In the genomic region with DNA sequence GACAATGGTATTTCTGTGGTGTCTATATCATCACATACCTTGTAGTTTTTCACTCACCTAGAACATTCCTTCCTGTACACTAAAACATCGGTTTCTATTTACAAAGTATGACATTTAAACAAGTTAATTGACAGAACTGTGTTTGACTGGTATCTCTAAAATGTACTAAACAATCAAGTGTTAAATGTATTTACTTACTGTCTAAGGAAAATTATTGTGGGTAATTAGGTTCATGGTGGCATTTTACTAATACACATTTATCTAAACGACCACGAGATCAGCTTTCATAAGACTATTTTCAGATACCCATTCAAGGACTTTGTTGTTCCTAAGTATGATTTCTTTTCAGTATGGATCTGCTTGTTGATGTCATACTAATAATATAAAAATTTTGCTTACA, we compare ENCODE assay signal across 26 cellular contexts.
"Had no signal": no experiment of that assay in that cellular context is flagged by ENCODE, and none has a peak within 500 bp of the region (broad histone marks: within the 10 kb centered on the region; RNA-seq: fewer than 3 reads in every experiment).

No MANE protein-coding gene starts in this region.

- H3K27ac ChIP-seq: adrenal gland, cardiac muscle cell, gastrocnemius medialis, hepatocyte, parathyroid adenoma, right atrium auricular region, suprapubic skin, tibial artery, upper lobe of right lung had no signal

- DNase-seq: activated CD4-positive, alpha-beta memory T cell treated with anti-CD3 and anti-CD28 coated beads for 36 hours; activated CD4-positive, alpha-beta T cell treated with anti-CD3 and anti-CD28 coated beads, Interleukin-2, amount 10 ng/mL, durations not matched to agents 24 days and 14 days; activated CD4-positive, CD25-positive, alpha-beta regulatory T cell treated with anti-CD3 and anti-CD28 coated beads, Interleukin-2, amount 50 U/mL, for 72 hours; activated CD8-positive, alpha-beta memory T cell treated with anti-CD3 and anti-CD28 coated beads, Interleukin-2, amount 50 U/mL, for 4 hours; activated effector memory CD4-positive, alpha-beta T cell treated with anti-CD3 and anti-CD28 coated beads, Interleukin-2, amount 50 U/mL, for 16 hours; activated naive CD4-positive, alpha-beta T cell treated with anti-CD3 and anti-CD28 coated beads for 36 hours; activated naive CD8-positive, alpha-beta T cell treated with anti-CD3 and anti-CD28 coated beads for 36 hours; activated T-cell treated with anti-CD3 and anti-CD28 coated beads, Interleukin-2, amount 50 U/mL, for 1 hour; adrenal gland; aorta; cortex of kidney; effector memory CD8-positive, alpha-beta T cell; erythroblast; gastrocnemius medialis; glutamatergic neuron; midbrain; naive thymus-derived CD4-positive, alpha-beta T cell; occipital lobe; stimulated activated naive CD4-positive, alpha-beta T cell; tibial artery; upper lobe of right lung had no signal

- H3K36me3 ChIP-seq: adrenal gland, cardiac muscle cell, gastrocnemius medialis, right atrium auricular region, suprapubic skin, tibial artery, upper lobe of right lung had no signal

- H3K4me2 ChIP-seq: hepatocyte had no signal

- H3K9ac ChIP-seq: parathyroid adenoma had no signal

- H3K79me2 ChIP-seq: parathyroid adenoma had no signal

- H2AFZ ChIP-seq: hepatocyte, parathyroid adenoma had no signal

- H3K4me3 ChIP-seq: adrenal gland, cardiac muscle cell, gastrocnemius medialis, hepatocyte, right atrium auricular region, suprapubic skin, tibial artery, upper lobe of right lung had no signal

- H3K9me3 ChIP-seq: adrenal gland, gastrocnemius medialis, right atrium auricular region, suprapubic skin, tibial artery, upper lobe of right lung had no signal

- H3K27me3 ChIP-seq: adrenal gland, cardiac muscle cell, gastrocnemius medialis, hepatocyte, right atrium auricular region, suprapubic skin, tibial artery, upper lobe of right lung had no signal

- H3K4me1 ChIP-seq: gastrocnemius medialis, parathyroid adenoma, suprapubic skin had no signal

- ATAC-seq: effector memory CD8-positive, alpha-beta T cell; gastrocnemius medialis; naive thymus-derived CD4-positive, alpha-beta T cell; upper lobe of right lung had no signal
